12 cellular contexts compared by ENCODE assay signal in genomic region chr3:171791695-171792082, GRCh38. TPM values are rescaled to one million over a fixed set of nuclear protein-coding genes. Genes with fewer than 3 reads are reported as not detected.
DNase-seq lines count a peak whose midpoint lies in the region; ATAC-seq, FAIRE-seq and TF ChIP-seq lines count a peak whose summit lies in the region.
"Had no signal": no experiment of that assay in that cellular context is flagged by ENCODE, and none has a peak within 500 bp of the region (broad histone marks: within the 10 kb centered on the region; RNA-seq: fewer than 3 reads in every experiment).

No MANE protein-coding gene starts in this region.

- dilution Hi-C loops in keratinocyte (cut with MboI; ENCODE audit: extremely low pct_ligation_motif_present, low sequenced_read_pairs) = no loop called here

- peaks cover 27% of the 10 kb centered on the region for H3K4me1 Mint-ChIP-seq in MCF 10A (ENCODE audit: insufficient read depth, unreplicated experiment)
- H3K4me1 Mint-ChIP-seq in activated CD8-positive, alpha-beta T cell treated with anti-CD3 and anti-CD28 coated beads for 36 hours (ENCODE audit: low read depth) = no peaks in the 10 kb centered on the region
- H3K4me1 Mint-ChIP-seq: activated B cell treated with CpG ODN at 0.5 μM for 24 hours had no signal

- peak overlapping the region; percentile 74 for H3K4me2 ChIP-seq in keratinocyte (ENCODE audit: control insufficient read depth, extremely low read depth, insufficient read depth, low read depth, low read length)

- peaks cover 9% of the 10 kb centered on the region for H3K36me3 Mint-ChIP-seq in MCF 10A (ENCODE audit: insufficient read depth, unreplicated experiment)
- no peaks in the 10 kb centered on the region for H3K36me3 Mint-ChIP-seq in activated CD8-positive, alpha-beta T cell treated with anti-CD3 and anti-CD28 coated beads for 36 hours (ENCODE audit: low read depth)

- peak overlapping the region; percentile 75 for H2AFZ ChIP-seq in keratinocyte (ENCODE audit: control insufficient read depth, low read length)

- H3K9ac ChIP-seq in HUES48 (ENCODE audit: low read depth, low read length) = no peak overlapping the region
- H3K9ac ChIP-seq in keratinocyte (ENCODE audit: control insufficient read depth, extremely low read depth, insufficient read depth, low read length) = peak overlapping the region; percentile 77

- peak; percentile 92 for DNase-seq in MCF 10A (ENCODE audit: unreplicated experiment)
- no peak for DNase-seq in keratinocyte (ENCODE audit: low read depth, low spot score)
- no peak for DNase-seq in activated CD4-positive, CD25-positive, alpha-beta regulatory T cell treated with anti-CD3 and anti-CD28 coated beads, Interleukin-2, amount 50 U/mL, for 72 hours
- no peak for DNase-seq in amniotic stem cell (lab: John Stamatoyannopoulos, UW)
- no peak for DNase-seq in activated CD8-positive, alpha-beta T cell treated with anti-CD3 and anti-CD28 coated beads for 36 hours
- DNase-seq in NCI-H1436 treated with DMSO at 0.1 percent for 48 hours (lab: John Stamatoyannopoulos, UW) = no peak
- DNase-seq: activated B cell treated with CpG ODN at 0.5 μM for 24 hours; NCI-H526 treated with DMSO at 0.1 percent for 48 hours; stimulated activated CD4-positive, alpha-beta T cell treated with anti-CD3 and anti-CD28 coated beads, Interleukin-4, amount 100 ng/mL, for 4 hours had no signal

- no peaks in the 10 kb centered on the region for H3K9me3 ChIP-seq in HUES48 (ENCODE audit: control insufficient read depth, insufficient read depth, low read length)
- H3K9me3 ChIP-seq in keratinocyte (ENCODE audit: control insufficient read depth, low read depth, low read length) = no peaks in the 10 kb centered on the region

- no peak for ATAC-seq in activated CD8-positive, alpha-beta T cell treated with anti-CD3 and anti-CD28 coated beads for 36 hours

- intact Hi-C loops in MCF 10A (cut with micrococcal nuclease) = no loop called here
- intact Hi-C loops in activated CD8-positive, alpha-beta T cell treated with anti-CD3 and anti-CD28 coated beads for 36 hours (cut with micrococcal nuclease) = no loop called here

- H3K27me3 Mint-ChIP-seq in MCF 10A (ENCODE audit: insufficient read depth, unreplicated experiment) = no peaks in the 10 kb centered on the region
- H3K27me3 Mint-ChIP-seq in activated CD8-positive, alpha-beta T cell treated with anti-CD3 and anti-CD28 coated beads for 36 hours = no peaks in the 10 kb centered on the region
- H3K27me3 Mint-ChIP-seq: activated B cell treated with CpG ODN at 0.5 μM for 24 hours had no signal

- no peaks in the 10 kb centered on the region for H3K36me3 ChIP-seq in HUES48 (ENCODE audit: control insufficient read depth, insufficient read depth, low read length)
- no peaks in the 10 kb centered on the region for H3K36me3 ChIP-seq in keratinocyte (ENCODE audit: control insufficient read depth in 2 of 2, extremely low read depth in 1 of 2, insufficient read depth in 2 of 2, low read length in 2 of 2)

- FAIRE-seq in keratinocyte (lab: Jason Lieb, UNC) = peak; percentile 94

- no peak overlapping the region for H3K4me3 ChIP-seq in HUES48 (ENCODE audit: low read depth, low read length)
- peak overlapping the region in 1 of 3 experiments; percentile 29 for H3K4me3 ChIP-seq in keratinocyte (ENCODE audit: control insufficient read depth in 2 of 3, extremely low read depth in 1 of 3, insufficient read depth in 2 of 3, low read depth in 1 of 3, low read length in 3 of 3)

- no peaks in the 10 kb centered on the region for H3K9me1 ChIP-seq in keratinocyte (ENCODE audit: control insufficient read depth, extremely low read depth, insufficient read depth, low read length)

- POLR2A ChIA-PET in MCF 10A (lab: Yijun Ruan, JAX) = interaction anchor here (1.0 to 5.3 kb wide), 5 partner anchors 10 to 251 kb away, joined by 3 to 47 read pairs (median 15); partner anchors contain the start of gene PLD1
- POLR2A ChIA-PET in activated CD8-positive, alpha-beta T cell treated with anti-CD3 and anti-CD28 coated beads for 36 hours (lab: Charles Lee) = no interaction called here

- H3K27ac ChIP-seq in HUES48 (ENCODE audit: low read depth, low read length) (peak overlapping the region; percentile 74), keratinocyte (ENCODE audit: control insufficient read depth, insufficient read depth, low read length) (peak overlapping the region; percentile 84), temporal lobe (ENCODE audit: low read depth, low read length) (peak overlapping the region; percentile 85)

- H3K9me3 Mint-ChIP-seq in MCF 10A (ENCODE audit: unreplicated experiment) = no peaks in the 10 kb centered on the region
- H3K9me3 Mint-ChIP-seq in activated CD8-positive, alpha-beta T cell treated with anti-CD3 and anti-CD28 coated beads for 36 hours = no peaks in the 10 kb centered on the region
- H3K9me3 Mint-ChIP-seq: activated B cell treated with CpG ODN at 0.5 μM for 24 hours had no signal

- peaks cover 11% of the 10 kb centered on the region for H3K4me1 ChIP-seq in HUES48 (ENCODE audit: control insufficient read depth, insufficient read depth, low read length)
- peaks cover 51% of the 10 kb centered on the region for H3K4me1 ChIP-seq in keratinocyte (ENCODE audit: control insufficient read depth, extremely low read depth, insufficient read depth, low read length)

- no peaks in the 10 kb centered on the region for H4K20me1 ChIP-seq in keratinocyte (ENCODE audit: control insufficient read depth, extremely low read depth, insufficient read depth, low read length)

- H3K79me2 ChIP-seq in keratinocyte (ENCODE audit: control insufficient read depth, insufficient read depth, low read length) = no peaks in the 10 kb centered on the region

- H3K4me3 Mint-ChIP-seq in MCF 10A (ENCODE audit: unreplicated experiment) = no peak overlapping the region
- H3K4me3 Mint-ChIP-seq in activated CD8-positive, alpha-beta T cell treated with anti-CD3 and anti-CD28 coated beads for 36 hours = no peak overlapping the region
- H3K4me3 Mint-ChIP-seq: activated B cell treated with CpG ODN at 0.5 μM for 24 hours had no signal

- H3K27me3 ChIP-seq in HUES48 (ENCODE audit: control insufficient read depth, insufficient read depth, low read length) = no peaks in the 10 kb centered on the region
- no peaks in the 10 kb centered on the region for H3K27me3 ChIP-seq in keratinocyte (ENCODE audit: control insufficient read depth, extremely low read depth, insufficient read depth, low read length)

- H3K27ac Mint-ChIP-seq in MCF 10A (ENCODE audit: low read depth, unreplicated experiment) = peak overlapping the region; percentile 95
- no peak overlapping the region for H3K27ac Mint-ChIP-seq in activated CD8-positive, alpha-beta T cell treated with anti-CD3 and anti-CD28 coated beads for 36 hours
- H3K27ac Mint-ChIP-seq: activated B cell treated with CpG ODN at 0.5 μM for 24 hours had no signal

- BruUV-seq in MCF 10A (replicated peaks; lab: Mats Ljungman, UMichigan) = no TSS peak

- CTCF ChIA-PET in MCF 10A (lab: Yijun Ruan, JAX) = interaction anchor here (0.7 to 2.9 kb wide), 7 partner anchors 10 to 250 kb away, joined by 3 to 20 read pairs (median 3); no protein-coding TSS in a partner anchor
- CTCF ChIA-PET in activated CD8-positive, alpha-beta T cell treated with anti-CD3 and anti-CD28 coated beads for 36 hours (lab: Charles Lee) = interaction anchor here (1.2 kb wide), 1 partner anchor 19 kb away, joined by 4 read pairs; no protein-coding TSS in a partner anchor

- no peak for TF ChIP-seq CTCF in MCF 10A (IDR thresholded peaks at IDR 0.05; ENCODE audit: unreplicated experiment)
- no peak for TF ChIP-seq CTCF in keratinocyte (optimal IDR thresholded peaks at IDR 0.05 in 1 of 3, IDR thresholded peaks at IDR 0.05 in 1 of 3, conservative IDR thresholded peaks at IDR 0.05 in 1 of 3; ENCODE audit: extremely low read depth in 1 of 3, insufficient read depth in 2 of 3, low read length in 3 of 3)
- no peak for TF ChIP-seq CTCF in activated CD8-positive, alpha-beta T cell treated with anti-CD3 and anti-CD28 coated beads for 36 hours (IDR thresholded peaks at IDR 0.05)

RNA-seq across cellular contexts. Expression of gene PLD1, which starts 18.6 kb away (rescaled TPM):
- total RNA-seq in MCF 10A (2022) (8.0 and 14.8 TPM in 2 replicates), temporal lobe (3.9 TPM)
- 8.1 to 18.1 TPM (median 14.7 TPM) in 3 replicates for polyA plus RNA-seq in keratinocyte
- polyA plus RNA-seq in keratinocyte (2011; ENCODE audit: low read depth) = 8.5 TPM
- polyA plus RNA-seq in keratinocyte (2011; cell fraction: cytosol; rRNA removed) = 5.1 and 9.8 TPM in 2 replicates
- polyA plus RNA-seq in keratinocyte (2011; cell fraction: nucleus; rRNA removed) = 27.1 and 28.4 TPM in 2 replicates
- polyA plus RNA-seq in keratinocyte (2012; ENCODE audit: low replicate concordance) = 6.1 and 9.3 TPM in 2 replicates
- 3.9 to 67.5 TPM (median 38.3 TPM) in 3 replicates for polyA minus RNA-seq in keratinocyte
- polyA minus RNA-seq in keratinocyte (2011; cell fraction: cytosol; rRNA and poly(A)+ RNA removed) = 5.9 TPM
- 51.8 and 109 TPM in 2 replicates for polyA minus RNA-seq in keratinocyte (2011; cell fraction: nucleus; rRNA and poly(A)+ RNA removed)
- 1 to 10 TPM in 1 of 2 experiments, under 1 TPM in 1; 0.86 to 1.2 TPM for total RNA-seq in activated CD8-positive, alpha-beta T cell treated with anti-CD3 and anti-CD28 coated beads for 36 hours
- total RNA-seq: activated B cell treated with CpG ODN at 0.5 μM for 24 hours had no signal

RNA-seq across cellular contexts. Expression of gene TMEM212, which starts 51.5 kb away (rescaled TPM):
- total RNA-seq in MCF 10A (2022) (not detected in 2 replicates), temporal lobe (not detected)
- polyA plus RNA-seq in keratinocyte = 0.12 TPM in 1 of 3 replicates, not detected in the others
- polyA plus RNA-seq in keratinocyte (2011; ENCODE audit: low read depth) = not detected
- polyA plus RNA-seq in keratinocyte (2011; cell fraction: cytosol; rRNA removed) = not detected in 2 replicates
- not detected in 2 replicates for polyA plus RNA-seq in keratinocyte (2011; cell fraction: nucleus; rRNA removed)
- polyA plus RNA-seq in keratinocyte (2012; ENCODE audit: low replicate concordance) = not detected in 2 replicates
- polyA minus RNA-seq in keratinocyte = not detected in 3 replicates
- polyA minus RNA-seq in keratinocyte (2011; cell fraction: cytosol; rRNA and poly(A)+ RNA removed) = not detected
- not detected in 2 replicates for polyA minus RNA-seq in keratinocyte (2011; cell fraction: nucleus; rRNA and poly(A)+ RNA removed)
- not detected for total RNA-seq in activated CD8-positive, alpha-beta T cell treated with anti-CD3 and anti-CD28 coated beads for 36 hours
- total RNA-seq: activated B cell treated with CpG ODN at 0.5 μM for 24 hours had no signal
- polyA plus RNA-seq: adipose tissue had no signal
